In the genomic region with DNA sequence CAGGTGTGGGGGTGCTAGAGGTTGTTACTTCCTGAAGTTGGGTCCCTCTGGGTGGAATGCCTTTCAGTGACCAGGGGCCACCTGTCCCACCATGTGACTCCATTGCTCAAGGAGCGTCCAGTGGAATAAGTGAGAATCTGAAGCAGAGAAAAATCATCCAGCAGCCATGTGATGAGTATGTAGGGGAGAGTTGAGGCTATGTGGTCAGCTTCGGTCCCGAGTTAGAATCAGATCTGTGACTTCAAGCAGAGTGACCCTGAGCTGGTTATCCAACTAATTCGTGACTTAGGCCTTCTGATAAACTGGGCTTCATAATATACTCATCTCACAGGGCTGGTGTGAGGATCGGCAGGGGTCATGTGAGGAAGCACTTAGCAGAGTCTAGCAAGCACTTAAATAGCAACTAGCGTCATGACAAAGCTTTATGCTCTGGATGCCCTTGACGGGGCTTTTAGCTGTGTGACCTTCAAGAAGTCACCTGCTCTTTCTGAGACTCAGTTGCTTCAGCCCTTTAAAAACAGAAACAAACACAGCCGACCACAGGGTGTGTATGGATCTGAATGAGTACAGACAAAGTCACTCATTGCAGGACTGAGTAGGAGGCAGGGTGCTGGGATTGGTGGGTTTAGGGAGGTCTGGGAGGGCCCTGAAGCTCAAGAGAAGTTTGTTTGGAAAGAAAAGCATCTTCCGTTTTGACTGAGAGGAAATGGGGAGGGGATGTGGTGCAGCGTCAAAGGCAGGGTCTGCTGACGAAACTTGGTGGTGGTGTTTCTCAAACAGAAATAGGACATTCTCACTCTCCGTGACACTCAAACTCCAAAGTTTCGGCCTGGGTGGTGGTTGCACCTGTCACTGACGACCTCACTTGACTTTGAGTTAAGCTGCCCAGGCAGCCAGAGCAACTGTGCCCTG, we compare ENCODE assay signal across 8 cellular contexts.
A peak's percentile ranks its signal among the peaks of the same experiment; 100 is the strongest.
DNase-seq lines count a peak whose midpoint lies in the region; ATAC-seq and TF ChIP-seq lines count a peak whose summit lies in the region.

No MANE protein-coding gene starts in this region.

- peak overlapping the region; percentile 31 for H3K4me3 Mint-ChIP-seq in activated CD8-positive, alpha-beta memory T cell treated with anti-CD3 and anti-CD28 coated beads, Interleukin-2, amount 10 ng/mL, durations not matched to agents 7 days and 5 days
- H3K4me3 Mint-ChIP-seq in neural progenitor cell = no peak overlapping the region

- H3K36me3 ChIP-seq in BLaER1 (no peaks in the 10 kb centered on the region), neural progenitor cell (no peaks in the 10 kb centered on the region), smooth muscle cell (ENCODE audit: low read depth) (no peaks in the 10 kb centered on the region)

- H2AFZ ChIP-seq in neural progenitor cell (replicated peaks) (no peak overlapping the region), smooth muscle cell (ENCODE audit: low read depth) (no peak overlapping the region)

- peak overlapping the region; percentile 60 for H3K9ac ChIP-seq in BLaER1
- no peak overlapping the region for H3K9ac ChIP-seq in neural progenitor cell
- H3K9ac ChIP-seq in smooth muscle cell (ENCODE audit: low read depth) = no peak overlapping the region

- H3K4me1 ChIP-seq in BLaER1 (peaks cover 75% of the 10 kb centered on the region), neural progenitor cell (no peaks in the 10 kb centered on the region), smooth muscle cell (ENCODE audit: low read depth) (no peaks in the 10 kb centered on the region)

- H3K36me3 Mint-ChIP-seq in activated CD8-positive, alpha-beta memory T cell treated with anti-CD3 and anti-CD28 coated beads, Interleukin-2, amount 10 ng/mL, durations not matched to agents 7 days and 5 days = peaks cover 1% of the 10 kb centered on the region
- no peaks in the 10 kb centered on the region for H3K36me3 Mint-ChIP-seq in neural progenitor cell

- H3K27me3 ChIP-seq in BLaER1 (no peaks in the 10 kb centered on the region), HL-60 (ENCODE audit: insufficient read depth, poor library complexity, severe bottlenecking) (no peaks in the 10 kb centered on the region), neural progenitor cell (no peaks in the 10 kb centered on the region), smooth muscle cell (ENCODE audit: low read depth) (no peaks in the 10 kb centered on the region)

- H3K9me3 Mint-ChIP-seq in activated CD8-positive, alpha-beta memory T cell treated with anti-CD3 and anti-CD28 coated beads, Interleukin-2, amount 10 ng/mL, durations not matched to agents 7 days and 5 days (ENCODE audit: low read depth) = no peaks in the 10 kb centered on the region
- no peaks in the 10 kb centered on the region for H3K9me3 Mint-ChIP-seq in neural progenitor cell

- ATAC-seq in GM21367 (IDR thresholded peaks at IDR 0.05; ENCODE audit: unreplicated experiment) = peak; percentile 70
- peak; percentile 85 for ATAC-seq in activated CD8-positive, alpha-beta memory T cell treated with anti-CD3 and anti-CD28 coated beads, Interleukin-2, amount 10 ng/mL, durations not matched to agents 7 days and 5 days

- peaks cover 68% of the 10 kb centered on the region for H3K4me1 Mint-ChIP-seq in activated CD8-positive, alpha-beta memory T cell treated with anti-CD3 and anti-CD28 coated beads, Interleukin-2, amount 10 ng/mL, durations not matched to agents 7 days and 5 days
- H3K4me1 Mint-ChIP-seq in neural progenitor cell = peaks cover 26% of the 10 kb centered on the region

- DNase-seq in HL-60 (ENCODE audit: low read depth in 1 of 2, low spot score in 1 of 2) = peak; percentile 66 to 92
- peak; percentile 94 for DNase-seq in activated CD8-positive, alpha-beta memory T cell treated with anti-CD3 and anti-CD28 coated beads, Interleukin-2, amount 10 ng/mL, durations not matched to agents 7 days and 5 days
- DNase-seq in neural progenitor cell (ENCODE audit: low spot score) = no peak
- no peak for DNase-seq in kidney tubule cell (ENCODE audit: low spot score)
- DNase-seq in NCI-H345 treated with DMSO at 0.1 percent for 48 hours (lab: John Stamatoyannopoulos, UW; ENCODE audit: unreplicated experiment) = no peak
- DNase-seq in smooth muscle cell (lab: John Stamatoyannopoulos, UW; ENCODE audit: unreplicated experiment) = no peak

- H3F3A ChIP-seq in neural progenitor cell (ENCODE audit: low read depth) (no peaks in the 10 kb centered on the region), smooth muscle cell (ENCODE audit: low read depth) (no peaks in the 10 kb centered on the region)

- H3K4me3 ChIP-seq in BLaER1 (peak overlapping the region; percentile 8; the same call in 1 of the 2 replicates), HL-60 (replicated peaks; ENCODE audit: insufficient read depth, low read length) (no peak overlapping the region), neural progenitor cell (no peak overlapping the region), smooth muscle cell (no peak overlapping the region)

- no peaks in the 10 kb centered on the region for H3K27me3 Mint-ChIP-seq in activated CD8-positive, alpha-beta memory T cell treated with anti-CD3 and anti-CD28 coated beads, Interleukin-2, amount 10 ng/mL, durations not matched to agents 7 days and 5 days
- H3K27me3 Mint-ChIP-seq in neural progenitor cell (ENCODE audit: insufficient read depth, low read depth) = peaks cover 2% of the 10 kb centered on the region

- WGBS in smooth muscle cell (ENCODE audit: low lambda C conversion rate) = 84% methylated on average over 14 of the region's 14 CpGs

- H3K4me2 ChIP-seq in BLaER1 = peak overlapping the region; percentile 59
- H3K4me2 ChIP-seq in neural progenitor cell = no peak overlapping the region
- no peak overlapping the region for H3K4me2 ChIP-seq in smooth muscle cell

- H4K20me1 ChIP-seq in BLaER1 (no peaks in the 10 kb centered on the region), neural progenitor cell (ENCODE audit: low read depth) (no peaks in the 10 kb centered on the region), smooth muscle cell (ENCODE audit: low read depth) (no peaks in the 10 kb centered on the region)

- TF ChIP-seq CTCF in HL-60 (IDR thresholded peaks at IDR 0.05; ENCODE audit: insufficient read depth, low read length) (no peak), neural progenitor cell (IDR thresholded peaks at IDR 0.05) (no peak), smooth muscle cell (IDR thresholded peaks at IDR 0.05; ENCODE audit: borderline replicate concordance, insufficient read depth, poor library complexity, severe bottlenecking) (no peak)

- H3K27ac ChIP-seq in BLaER1 (peak overlapping the region; percentile 84), HL-60 (replicated peaks) (peak overlapping the region; percentile 71), neural progenitor cell (no peak overlapping the region), smooth muscle cell (ENCODE audit: low read depth) (no peak overlapping the region)

- H3K9me3 ChIP-seq in BLaER1 (no peaks in the 10 kb centered on the region), neural progenitor cell (ENCODE audit: low read depth) (no peaks in the 10 kb centered on the region), smooth muscle cell (replicated peaks; ENCODE audit: low read depth) (no peaks in the 10 kb centered on the region)

- H3K79me2 ChIP-seq in neural progenitor cell (ENCODE audit: low read depth) = no peaks in the 10 kb centered on the region
- H3K79me2 ChIP-seq in smooth muscle cell (ENCODE audit: low read depth) = no peaks in the 10 kb centered on the region

- CTCF ChIA-PET in activated CD8-positive, alpha-beta memory T cell treated with anti-CD3 and anti-CD28 coated beads, Interleukin-2, amount 10 ng/mL, durations not matched to agents 7 days and 5 days (lab: Charles Lee) = interaction anchor here (0.8 to 7.4 kb wide), 12 partner anchors 12 to 562 kb away, joined by 3 to 109 read pairs (median 3); no protein-coding TSS in a partner anchor

- peak overlapping the region; percentile 85 for H3K27ac Mint-ChIP-seq in activated CD8-positive, alpha-beta memory T cell treated with anti-CD3 and anti-CD28 coated beads, Interleukin-2, amount 10 ng/mL, durations not matched to agents 7 days and 5 days
- H3K27ac Mint-ChIP-seq in neural progenitor cell = peak overlapping the region; percentile 43

Comparison
In these comparisons a context has a peak if more than half of its experiments do, and no peak if none do; other contexts are left out.
1. H3K27ac ChIP-seq: peak in BLaER1 (single experiment) and HL-60 (single experiment); none in neural progenitor cell (single experiment) and smooth muscle cell (single experiment).
2. DNase-seq: peak in HL-60 (2 of 2) and activated CD8-positive, alpha-beta memory T cell treated with anti-CD3 and anti-CD28 coated beads, Interleukin-2, amount 10 ng/mL, durations not matched to agents 7 days and 5 days (single experiment); none in neural progenitor cell (single experiment), kidney tubule cell (single experiment), NCI-H345 treated with DMSO at 0.1 percent for 48 hours (single experiment) and smooth muscle cell (single experiment).